Comparison of ENCODE assay signal across 14 cellular contexts in the genomic region with DNA sequence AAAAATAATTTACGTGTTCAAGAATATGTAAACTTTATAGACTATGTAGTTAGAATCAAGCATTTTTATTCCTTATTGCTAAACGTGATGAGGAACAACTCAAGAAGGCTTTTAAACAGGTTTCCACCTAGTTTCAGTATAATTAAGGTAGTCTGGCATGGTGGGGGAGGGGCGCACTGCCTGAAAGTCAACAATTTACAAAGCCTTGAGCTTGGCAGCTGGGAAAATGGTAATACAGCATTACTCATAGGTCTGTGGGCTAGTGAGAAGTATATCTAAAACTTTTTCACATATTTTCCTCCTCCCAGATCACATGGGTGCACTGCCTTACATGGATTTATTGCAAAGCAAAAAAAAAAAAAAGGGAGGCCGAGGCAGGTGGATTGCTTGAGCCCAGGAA.
DNase-seq lines count a peak whose midpoint lies in the region; ATAC-seq, FAIRE-seq and TF ChIP-seq lines count a peak whose summit lies in the region.
"Had no signal": no experiment of that assay in that cellular context is flagged by ENCODE, and none has a peak within 500 bp of the region (broad histone marks: within the 10 kb centered on the region; RNA-seq: fewer than 3 reads in every experiment).

No MANE protein-coding gene starts in this region.

- intact Hi-C loops in mammary epithelial cell (cut with micrococcal nuclease): no loop called here

- H3K9me3 ChIP-seq in mammary epithelial cell (replicated peaks; ENCODE audit: insufficient read depth, low read length): no peaks in the 10 kb centered on the region
- H3K9me3 ChIP-seq in Karpas-422 (ENCODE audit: low read length): no peaks in the 10 kb centered on the region
- H3K9me3 ChIP-seq: upper lobe of left lung had no signal

- H4K20me1 ChIP-seq in mammary epithelial cell (ENCODE audit: insufficient read depth, low read length) (no peaks in the 10 kb centered on the region), Karpas-422 (ENCODE audit: insufficient read depth, low read depth, low read length) (no peaks in the 10 kb centered on the region)

- H3K36me3 ChIP-seq in mammary epithelial cell (ENCODE audit: insufficient read depth, low read length) (no peaks in the 10 kb centered on the region), Karpas-422 (ENCODE audit: insufficient read depth, low read length) (no peaks in the 10 kb centered on the region)
- H3K36me3 ChIP-seq: upper lobe of left lung had no signal

- no peak for TF ChIP-seq CTCF in mammary epithelial cell (conservative IDR thresholded peaks at IDR 0.05 in 1 of 2, IDR thresholded peaks at IDR 0.05 in 1 of 2; ENCODE audit: extremely low read depth in 1 of 2, insufficient read depth in 1 of 2, low read depth in 1 of 2, low read length in 2 of 2)

- no peak overlapping the region for H3K27ac ChIP-seq in mammary epithelial cell (ENCODE audit: insufficient read depth, low read depth, low read length)
- no peak overlapping the region for H3K27ac ChIP-seq in Karpas-422 (ENCODE audit: low read length)
- H3K27ac ChIP-seq: upper lobe of left lung had no signal

- H3K9me2 ChIP-seq in Karpas-422 (replicated peaks; ENCODE audit: insufficient read depth, low read length): no peaks in the 10 kb centered on the region

- dilution Hi-C loops in mammary epithelial cell (cut with HindIII; ENCODE audit: low sequenced_read_pairs): no loop called here

- no peak overlapping the region for H2AFZ ChIP-seq in mammary epithelial cell (ENCODE audit: low read depth, low read length)
- no peak overlapping the region for H2AFZ ChIP-seq in Karpas-422 (ENCODE audit: low read length)

- CTCF ChIA-PET in mammary epithelial cell (lab: Charles Lee; ENCODE audit: low non-redundant PET): no interaction called here

- FAIRE-seq in HTR-8/SVneo (lab: Jason Lieb, UNC): no peak
- FAIRE-seq: keratinocyte had no signal

- ATAC-seq in left lobe of liver: peak; percentile 63
- ATAC-seq: activated T-cell treated with anti-CD3 and anti-CD28 coated beads, Interleukin-2, amount 50 U/mL, for 72 hours had no signal

- in situ Hi-C loops in mammary epithelial cell (cut with MboI; ENCODE audit: low sequenced_read_pairs in 2 of 2): no loop called here

- 78% methylated on average over 4 of the region's 4 CpGs for WGBS in mammary epithelial cell (ENCODE audit: low coverage, missing lambda C conversion rate)

- H3K4me3 ChIP-seq in mammary epithelial cell (replicated peaks in 1 of 3; ENCODE audit: insufficient read depth in 1 of 3, low read depth in 2 of 3, low read length in 3 of 3) (no peak overlapping the region), Karpas-422 (ENCODE audit: low read length) (no peak overlapping the region)
- H3K4me3 ChIP-seq: upper lobe of left lung had no signal

- DNase-seq in COLO668 (lab: John Stamatoyannopoulos, UW; ENCODE audit: unreplicated experiment) (peak; percentile 68), HTR-8/SVneo (ENCODE audit: insufficient read length, low spot score) (peak; percentile 18), mammary epithelial cell (peak; percentile 47), left lobe of liver (ENCODE audit: low spot score) (peak; percentile 52), Karpas-422 (no peak), amygdala (lab: John Stamatoyannopoulos, UW) (no peak), hippocampal formation (lab: John Stamatoyannopoulos, UW) (no peak), T-helper 2 cell (no peak)
- DNase-seq: activated T-cell treated with anti-CD3 and anti-CD28 coated beads, Interleukin-2, amount 50 U/mL, for 72 hours; DMS153; NCI-H524; posterior cingulate gyrus; upper lobe of left lung had no signal

- H3K27me3 ChIP-seq in mammary epithelial cell (ENCODE audit: insufficient read depth, low read length) (no peaks in the 10 kb centered on the region), Karpas-422 (ENCODE audit: low read length) (no peaks in the 10 kb centered on the region)
- H3K27me3 ChIP-seq: upper lobe of left lung had no signal

- H3K79me2 ChIP-seq in mammary epithelial cell (ENCODE audit: insufficient read depth, low read length) (peaks cover 65% of the 10 kb centered on the region), Karpas-422 (ENCODE audit: low read length) (0 out of 2 replicates have a peak, but pooled peaks cover 3% of the 10 kb centered on the region)

- H3K4me2 ChIP-seq in mammary epithelial cell (ENCODE audit: insufficient read depth, low read depth, low read length) (no peak overlapping the region), Karpas-422 (ENCODE audit: low read depth, low read length, poor library complexity, severe bottlenecking) (no peak overlapping the region)

- H3K9ac ChIP-seq in mammary epithelial cell (ENCODE audit: insufficient read depth, low read length): no peak overlapping the region
- H3K9ac ChIP-seq in Karpas-422 (ENCODE audit: low read length): no peak overlapping the region

- H3K4me1 ChIP-seq in mammary epithelial cell (ENCODE audit: insufficient read depth, low read length): no peaks in the 10 kb centered on the region
- no peaks in the 10 kb centered on the region for H3K4me1 ChIP-seq in Karpas-422 (ENCODE audit: low read length)
- H3K4me1 ChIP-seq: upper lobe of left lung had no signal

- no TSS peak for BruUV-seq in mammary epithelial cell (replicated peaks; lab: Mats Ljungman, UMichigan)

Comparison
In these comparisons a context has a peak if more than half of its experiments do, and no peak if none do; other contexts are left out.
1. DNase-seq: peak in COLO668 (single experiment), HTR-8/SVneo (single experiment), mammary epithelial cell (single experiment) and left lobe of liver (single experiment); none in Karpas-422 (single experiment), amygdala (0 of 56), hippocampal formation (0 of 2) and T-helper 2 cell (0 of 5).